Comparison of ENCODE assay signal across 1 cellular context in genomic region chr17:73101031-73101430, GRCh38.
TF ChIP-seq lines count a peak whose summit lies in the region.

No MANE protein-coding gene starts in this region.

TF ChIP-seq in WTC11, 78 proteins besides CTCF, POLR2A, EP300 and RAD21 (continued from another document):
- TF ChIP-seq, protein P1, sequence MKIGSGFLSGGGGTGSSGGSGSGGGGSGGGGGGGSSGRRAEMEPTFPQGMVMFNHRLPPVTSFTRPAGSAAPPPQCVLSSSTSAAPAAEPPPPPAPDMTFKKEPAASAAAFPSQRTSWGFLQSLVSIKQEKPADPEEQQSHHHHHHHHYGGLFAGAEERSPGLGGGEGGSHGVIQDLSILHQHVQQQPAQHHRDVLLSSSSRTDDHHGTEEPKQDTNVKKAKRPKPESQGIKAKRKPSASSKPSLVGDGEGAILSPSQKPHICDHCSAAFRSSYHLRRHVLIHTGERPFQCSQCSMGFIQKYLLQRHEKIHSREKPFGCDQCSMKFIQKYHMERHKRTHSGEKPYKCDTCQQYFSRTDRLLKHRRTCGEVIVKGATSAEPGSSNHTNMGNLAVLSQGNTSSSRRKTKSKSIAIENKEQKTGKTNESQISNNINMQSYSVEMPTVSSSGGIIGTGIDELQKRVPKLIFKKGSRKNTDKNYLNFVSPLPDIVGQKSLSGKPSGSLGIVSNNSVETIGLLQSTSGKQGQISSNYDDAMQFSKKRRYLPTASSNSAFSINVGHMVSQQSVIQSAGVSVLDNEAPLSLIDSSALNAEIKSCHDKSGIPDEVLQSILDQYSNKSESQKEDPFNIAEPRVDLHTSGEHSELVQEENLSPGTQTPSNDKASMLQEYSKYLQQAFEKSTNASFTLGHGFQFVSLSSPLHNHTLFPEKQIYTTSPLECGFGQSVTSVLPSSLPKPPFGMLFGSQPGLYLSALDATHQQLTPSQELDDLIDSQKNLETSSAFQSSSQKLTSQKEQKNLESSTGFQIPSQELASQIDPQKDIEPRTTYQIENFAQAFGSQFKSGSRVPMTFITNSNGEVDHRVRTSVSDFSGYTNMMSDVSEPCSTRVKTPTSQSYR (CRISPR knock-in tag; IDR thresholded peaks at IDR 0.05): no peak
- TF ChIP-seq CREB1 (CRISPR knock-in tag; IDR thresholded peaks at IDR 0.05) (no peak), GABPB1 (CRISPR knock-in tag; IDR thresholded peaks at IDR 0.05) (no peak), ARID4B (CRISPR knock-in tag; IDR thresholded peaks at IDR 0.05; ENCODE audit: borderline replicate concordance) (no peak)
